23 cellular contexts compared by ENCODE assay signal in genomic region chr6:126048635-126049034, GRCh38.
"Had no signal": no experiment of that assay in that cellular context is flagged by ENCODE, and none has a peak within 500 bp of the region (broad histone marks: within the 10 kb centered on the region; RNA-seq: fewer than 3 reads in every experiment).

No MANE protein-coding gene starts in this region.

- H3K4me3 Mint-ChIP-seq: activated CD4-positive, alpha-beta T cell treated with anti-CD3 and anti-CD28 coated beads for 36 hours; activated T-cell treated with anti-CD3 and anti-CD28 coated beads, Interleukin-2, amount 50 U/mL, for 72 hours; natural killer cell treated with Interleukin-12 subunit alpha and Interleukin-12 subunit beta and Interleukin-15 and Interleukin-18, amount 100 ng/mL, for 72 hours; stimulated activated effector memory CD8-positive, alpha-beta T cell treated with anti-CD3 and anti-CD28 coated beads, Interleukin-12 subunit alpha, Interleukin-12 subunit beta, amount 100 ng/mL, for 72 hours; stimulated activated naive CD8-positive, alpha-beta T cell treated with anti-CD3 and anti-CD28 coated beads, Interleukin-15, Interleukin-2, amounts not matched to agents 100 ng/mL and 50 ng/mL, for 24 hours had no signal

- H3K27ac Mint-ChIP-seq: activated CD4-positive, alpha-beta T cell treated with anti-CD3 and anti-CD28 coated beads for 36 hours; activated T-cell treated with anti-CD3 and anti-CD28 coated beads, Interleukin-2, amount 50 U/mL, for 72 hours; natural killer cell treated with Interleukin-12 subunit alpha and Interleukin-12 subunit beta and Interleukin-15 and Interleukin-18, amount 100 ng/mL, for 72 hours; stimulated activated effector memory CD8-positive, alpha-beta T cell treated with anti-CD3 and anti-CD28 coated beads, Interleukin-12 subunit alpha, Interleukin-12 subunit beta, amount 100 ng/mL, for 72 hours; stimulated activated naive CD8-positive, alpha-beta T cell treated with anti-CD3 and anti-CD28 coated beads, Interleukin-15, Interleukin-2, amounts not matched to agents 100 ng/mL and 50 ng/mL, for 24 hours had no signal

- H3K4me1 ChIP-seq: breast epithelium had no signal

- H3K27me3 Mint-ChIP-seq: activated CD4-positive, alpha-beta T cell treated with anti-CD3 and anti-CD28 coated beads for 36 hours; natural killer cell treated with Interleukin-12 subunit alpha and Interleukin-12 subunit beta and Interleukin-15 and Interleukin-18, amount 100 ng/mL, for 72 hours; stimulated activated naive CD8-positive, alpha-beta T cell treated with anti-CD3 and anti-CD28 coated beads, Interleukin-15, Interleukin-2, amounts not matched to agents 100 ng/mL and 50 ng/mL, for 24 hours had no signal

- DNase-seq: activated CD4-positive, alpha-beta T cell treated with anti-CD3 and anti-CD28 coated beads for 36 hours; activated CD4-positive, alpha-beta T cell treated with anti-CD3 and anti-CD28 coated beads, Interleukin-2, amount 50 U/mL, for 4 hours; activated CD4-positive, CD25-positive, alpha-beta regulatory T cell; activated naive CD4-positive, alpha-beta T cell; activated T-cell treated with anti-CD3 and anti-CD28 coated beads for 4 hours; activated T-cell treated with anti-CD3 and anti-CD28 coated beads, Interleukin-2, amount 50 U/mL, for 72 hours; central memory CD4-positive, alpha-beta T cell; foreskin fibroblast; head of caudate nucleus; hippocampal formation; left cardiac atrium; left ventricle myocardium superior; mucosa of descending colon; stimulated activated CD4-positive, alpha-beta T cell treated with anti-CD3 and anti-CD28 coated beads, Interleukin-12 subunit alpha, Interleukin-12 subunit beta, amount 100 ng/mL, for 4 hours; stimulated activated CD4-positive, alpha-beta T cell treated with anti-CD3 and anti-CD28 coated beads, Interleukin-4, amount 100 ng/mL, for 1 hour; trophoblast cell had no signal

- H3K4me3 ChIP-seq: breast epithelium, mucosa of descending colon, skin epidermis, thoracic aorta had no signal

- H3K4me1 Mint-ChIP-seq: activated CD4-positive, alpha-beta T cell treated with anti-CD3 and anti-CD28 coated beads for 36 hours; stimulated activated effector memory CD8-positive, alpha-beta T cell treated with anti-CD3 and anti-CD28 coated beads, Interleukin-12 subunit alpha, Interleukin-12 subunit beta, amount 100 ng/mL, for 72 hours had no signal

- H3K27me3 ChIP-seq: breast epithelium had no signal

- H3K9me3 ChIP-seq: breast epithelium, mucosa of descending colon, thoracic aorta had no signal

- H3K27ac ChIP-seq: breast epithelium, skin epidermis, thoracic aorta had no signal

- H3K36me3 ChIP-seq: breast epithelium had no signal

- H3K9me3 Mint-ChIP-seq: activated naive CD4-positive, alpha-beta T cell treated with anti-CD3 and anti-CD28 coated beads, Interleukin-2, amount 50 U/mL, for 72 hours; natural killer cell treated with Interleukin-12 subunit alpha and Interleukin-12 subunit beta and Interleukin-15 and Interleukin-18, amount 100 ng/mL, for 72 hours; stimulated activated effector memory CD8-positive, alpha-beta T cell treated with anti-CD3 and anti-CD28 coated beads, Interleukin-12 subunit alpha, Interleukin-12 subunit beta, amount 100 ng/mL, for 72 hours; stimulated activated naive CD8-positive, alpha-beta T cell treated with anti-CD3 and anti-CD28 coated beads, Interleukin-15, Interleukin-2, amounts not matched to agents 100 ng/mL and 50 ng/mL, for 24 hours had no signal
